Comparison of ENCODE assay signal across 8 cellular contexts in the genomic region with DNA sequence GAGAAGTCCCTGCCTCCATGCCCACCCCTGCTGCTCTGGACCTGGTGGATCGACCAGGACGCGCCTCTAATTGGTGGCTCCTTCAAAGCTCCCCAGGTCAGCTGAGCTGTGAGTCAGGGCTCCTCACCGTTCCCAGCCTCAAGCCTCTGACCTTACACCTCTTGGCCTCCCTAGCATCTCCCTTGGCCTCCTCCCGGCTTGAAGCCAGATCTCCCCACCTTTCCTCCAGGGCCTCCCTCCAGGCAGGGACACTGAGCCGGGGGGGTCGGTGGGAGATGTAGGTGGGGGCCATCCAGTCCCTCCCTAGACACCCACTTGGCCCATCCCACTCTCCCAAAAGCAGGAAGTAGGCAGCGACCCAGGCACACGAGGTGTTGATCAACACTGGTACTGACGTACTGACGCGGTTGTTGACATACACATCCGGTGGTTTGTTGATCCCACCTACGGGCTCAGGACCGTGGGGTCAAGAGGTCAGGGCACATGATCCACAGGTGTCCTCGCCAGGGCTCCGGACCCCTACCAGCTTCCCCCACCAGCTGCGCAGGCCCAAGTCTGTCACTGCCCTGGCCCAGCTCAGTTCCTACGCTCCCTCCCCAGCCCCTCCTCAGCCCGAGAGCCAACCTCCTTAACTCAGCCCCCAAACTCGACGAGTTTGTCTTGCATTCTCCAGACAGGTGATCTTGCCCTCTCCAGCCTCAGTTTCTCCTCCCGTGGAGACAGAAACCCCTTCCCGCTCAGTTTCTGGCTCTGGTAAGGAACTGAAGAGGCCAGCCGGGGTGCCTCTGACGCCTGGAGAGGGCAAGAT. TPM values are rescaled to one million over a fixed set of nuclear protein-coding genes. Genes with fewer than 3 reads are reported as not detected.
DNase-seq lines count a peak whose midpoint lies in the region; ATAC-seq and TF ChIP-seq lines count a peak whose summit lies in the region.

No MANE protein-coding gene starts in this region.

- H3F3A ChIP-seq in smooth muscle cell (ENCODE audit: low read depth): peaks cover 6% of the 10 kb centered on the region

- peak overlapping the region; percentile 95 for H3K4me2 ChIP-seq in smooth muscle cell

- no peaks in the 10 kb centered on the region for H3K9me3 ChIP-seq in body of pancreas
- H3K9me3 ChIP-seq in iPS-20b (ENCODE audit: insufficient read depth, low read depth, low read length): no peaks in the 10 kb centered on the region
- no peaks in the 10 kb centered on the region for H3K9me3 ChIP-seq in smooth muscle cell (replicated peaks; ENCODE audit: low read depth)

- H3K36me3 ChIP-seq in body of pancreas (replicated peaks in 1 of 2; ENCODE audit: insufficient read depth in 1 of 2, low read depth in 2 of 2) (peaks cover 0 to 7% of the 10 kb centered on the region in 2 donors), iPS-20b (ENCODE audit: insufficient read depth, low read depth, low read length) (peaks cover 12% of the 10 kb centered on the region), smooth muscle cell (ENCODE audit: low read depth) (no peaks in the 10 kb centered on the region)

- no peaks in the 10 kb centered on the region for H4K20me1 ChIP-seq in smooth muscle cell (ENCODE audit: low read depth)

- POLR2A ChIA-PET in HEK293T (lab: Yijun Ruan, JAX): interaction anchor here (0.7 kb wide), 1 partner anchor 20 kb away, joined by 5 read pairs; a partner anchor contains a TSS

- ATAC-seq in body of pancreas: no peak

- H3K27ac ChIP-seq in body of pancreas (peak overlapping the region; percentile 39 to 80 (median 60)), iPS-20b (ENCODE audit: low read length) (peak overlapping the region; percentile 75), smooth muscle cell (ENCODE audit: low read depth) (peak overlapping the region; percentile 50)

- TF ChIP-seq CTCF in body of pancreas (IDR thresholded peaks at IDR 0.05): no peak
- no peak for TF ChIP-seq CTCF in smooth muscle cell (IDR thresholded peaks at IDR 0.05; ENCODE audit: borderline replicate concordance, insufficient read depth, poor library complexity, severe bottlenecking)

- no peak for TF ChIP-seq POLR2A in body of pancreas (IDR thresholded peaks at IDR 0.05)

- H2AFZ ChIP-seq in smooth muscle cell (ENCODE audit: low read depth): peak overlapping the region; percentile 23

- H3K27me3 ChIP-seq in body of pancreas: no peaks in the 10 kb centered on the region
- H3K27me3 ChIP-seq in iPS-20b (ENCODE audit: insufficient read depth, low read length): no peaks in the 10 kb centered on the region
- H3K27me3 ChIP-seq in smooth muscle cell (ENCODE audit: low read depth): no peaks in the 10 kb centered on the region

- intact Hi-C loops in body of pancreas (cut with DNase I): no loop called here

- H3K4me1 ChIP-seq in body of pancreas (peaks cover 30% of the 10 kb centered on the region), iPS-20b (ENCODE audit: insufficient read depth, low read length) (peaks cover 5% of the 10 kb centered on the region; the same call in 1 of the 2 replicates), smooth muscle cell (ENCODE audit: low read depth) (peaks cover 17% of the 10 kb centered on the region)

- H3K9ac ChIP-seq in iPS-20b (ENCODE audit: low read depth, low read length) (peak overlapping the region; percentile 98), smooth muscle cell (ENCODE audit: low read depth) (peak overlapping the region; percentile 89)

- 4 to 6% methylated on average over 16 to 26 of the region's 26 CpGs for WGBS in body of pancreas, 2 donors
- 12% methylated on average over 25 of the region's 26 CpGs for WGBS in smooth muscle cell (ENCODE audit: low lambda C conversion rate)

- DNase-seq in D341Med (ENCODE audit: low spot score): peak; percentile 54
- peak; percentile 27 for DNase-seq in HEK293T (ENCODE audit: extremely low spot score)
- DNase-seq in RKO (ENCODE audit: low spot score): peak; percentile 82
- peak in 2 of 4 donors; percentile 49 to 52 for DNase-seq in body of pancreas
- no peak for DNase-seq in smooth muscle cell (lab: John Stamatoyannopoulos, UW; ENCODE audit: unreplicated experiment)
- DNase-seq in DMS79 treated with DMSO at 0.1 percent for 48 hours (lab: John Stamatoyannopoulos, UW): no peak
- DNase-seq in DMS153 (lab: John Stamatoyannopoulos, UW): no peak

- CTCF ChIA-PET in HEK293T (lab: Yijun Ruan, JAX): no interaction called here

- H3K79me2 ChIP-seq in smooth muscle cell (ENCODE audit: low read depth): peaks cover 18% of the 10 kb centered on the region

- H3K4me3 ChIP-seq in body of pancreas (peak overlapping the region; percentile 43 to 74), iPS-20b (ENCODE audit: low read length) (peak overlapping the region; percentile 99), smooth muscle cell (peak overlapping the region; percentile 83)

TF ChIP-seq in HEK293T, 16 proteins besides CTCF, POLR2A, EP300 and RAD21:
- TF ChIP-seq FOXK2 (IDR thresholded peaks at IDR 0.05) (no peak), BHLHE40 (IDR thresholded peaks at IDR 0.05; ENCODE audit: borderline replicate concordance) (no peak), HDGF (IDR thresholded peaks at IDR 0.05; ENCODE audit: borderline replicate concordance) (no peak), FOXA1 (IDR thresholded peaks at IDR 0.05) (no peak), SUZ12 (IDR thresholded peaks at IDR 0.05) (no peak), FOXM1 (IDR thresholded peaks at IDR 0.05; ENCODE audit: borderline replicate concordance) (no peak), TARDBP (IDR thresholded peaks at IDR 0.05) (no peak), SP1 (IDR thresholded peaks at IDR 0.05) (no peak), NFRKB (IDR thresholded peaks at IDR 0.05) (no peak), ZNF384 (IDR thresholded peaks at IDR 0.05) (no peak), L3MBTL2 (conservative IDR thresholded peaks at IDR 0.05) (no peak), ELF4 (IDR thresholded peaks at IDR 0.05) (no peak), LEF1 (IDR thresholded peaks at IDR 0.05; ENCODE audit: borderline replicate concordance) (no peak), ARNT (IDR thresholded peaks at IDR 0.05) (no peak), CTBP1 (IDR thresholded peaks at IDR 0.05; ENCODE audit: borderline replicate concordance) (no peak)
- TF ChIP-seq, protein P1, sequence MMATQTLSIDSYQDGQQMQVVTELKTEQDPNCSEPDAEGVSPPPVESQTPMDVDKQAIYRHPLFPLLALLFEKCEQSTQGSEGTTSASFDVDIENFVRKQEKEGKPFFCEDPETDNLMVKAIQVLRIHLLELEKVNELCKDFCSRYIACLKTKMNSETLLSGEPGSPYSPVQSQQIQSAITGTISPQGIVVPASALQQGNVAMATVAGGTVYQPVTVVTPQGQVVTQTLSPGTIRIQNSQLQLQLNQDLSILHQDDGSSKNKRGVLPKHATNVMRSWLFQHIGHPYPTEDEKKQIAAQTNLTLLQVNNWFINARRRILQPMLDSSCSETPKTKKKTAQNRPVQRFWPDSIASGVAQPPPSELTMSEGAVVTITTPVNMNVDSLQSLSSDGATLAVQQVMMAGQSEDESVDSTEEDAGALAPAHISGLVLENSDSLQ (IDR thresholded peaks at IDR 0.05): no peak
TF ChIP-seq in HEK293T: peak in this region for 0.

RNA-seq across cellular contexts. Expression of a gene that starts 0.8 kb away (rescaled TPM):
- 10 to 100 TPM; 16.3 to 34.3 TPM for total RNA-seq in body of pancreas
- 4.8 and 4.9 TPM in 2 replicates for total RNA-seq in smooth muscle cell
- 6.2 and 8.6 TPM in 2 replicates for polyA plus RNA-seq in smooth muscle cell

RNA-seq across cellular contexts. Expression of a gene that starts 8.2 kb away (rescaled TPM):
- 10 to 100 TPM; 12.7 to 35.6 TPM for total RNA-seq in body of pancreas
- total RNA-seq in smooth muscle cell: 14.9 and 20.7 TPM in 2 replicates
- 32.7 and 36.6 TPM in 2 replicates for polyA plus RNA-seq in smooth muscle cell

RNA-seq across cellular contexts. Expression of a gene that starts 19.4 kb away (rescaled TPM):
- total RNA-seq in body of pancreas (10 to 100 TPM in 1 of 2 donors, 1 to 10 TPM in 1; 7.3 to 18.5 TPM), smooth muscle cell (not detected in 2 replicates)
- polyA plus RNA-seq in smooth muscle cell: 0.40 TPM in 1 of 2 replicates, not detected in the other

RNA-seq across cellular contexts. Expression of a gene that starts 37.8 kb away (rescaled TPM):
- 10 to 100 TPM; 18.7 to 45.2 TPM for total RNA-seq in body of pancreas
- 30.9 and 59.8 TPM in 2 replicates for total RNA-seq in smooth muscle cell
- 42.8 and 46.7 TPM in 2 replicates for polyA plus RNA-seq in smooth muscle cell

RNA-seq across cellular contexts. Expression of a gene that starts 55.7 kb away (rescaled TPM):
- total RNA-seq in body of pancreas (under 1 TPM in 1 of 2 donors, not detected in 1; 0.78 TPM), smooth muscle cell (not detected in 2 replicates)
- not detected in 2 replicates for polyA plus RNA-seq in smooth muscle cell

Comparison
In these comparisons a context has a peak if more than half of its experiments do, and no peak if none do; other contexts are left out.
1. DNase-seq: peak in D341Med (single experiment), HEK293T (single experiment) and RKO (single experiment); none in smooth muscle cell (single experiment), DMS79 treated with DMSO at 0.1 percent for 48 hours (single experiment) and DMS153 (single experiment).
2. Peak in every context shown above with its lines, with median percentiles within 50 percentile points of each other: H3K27ac ChIP-seq and H3K4me3 ChIP-seq.